In the genomic region with DNA sequence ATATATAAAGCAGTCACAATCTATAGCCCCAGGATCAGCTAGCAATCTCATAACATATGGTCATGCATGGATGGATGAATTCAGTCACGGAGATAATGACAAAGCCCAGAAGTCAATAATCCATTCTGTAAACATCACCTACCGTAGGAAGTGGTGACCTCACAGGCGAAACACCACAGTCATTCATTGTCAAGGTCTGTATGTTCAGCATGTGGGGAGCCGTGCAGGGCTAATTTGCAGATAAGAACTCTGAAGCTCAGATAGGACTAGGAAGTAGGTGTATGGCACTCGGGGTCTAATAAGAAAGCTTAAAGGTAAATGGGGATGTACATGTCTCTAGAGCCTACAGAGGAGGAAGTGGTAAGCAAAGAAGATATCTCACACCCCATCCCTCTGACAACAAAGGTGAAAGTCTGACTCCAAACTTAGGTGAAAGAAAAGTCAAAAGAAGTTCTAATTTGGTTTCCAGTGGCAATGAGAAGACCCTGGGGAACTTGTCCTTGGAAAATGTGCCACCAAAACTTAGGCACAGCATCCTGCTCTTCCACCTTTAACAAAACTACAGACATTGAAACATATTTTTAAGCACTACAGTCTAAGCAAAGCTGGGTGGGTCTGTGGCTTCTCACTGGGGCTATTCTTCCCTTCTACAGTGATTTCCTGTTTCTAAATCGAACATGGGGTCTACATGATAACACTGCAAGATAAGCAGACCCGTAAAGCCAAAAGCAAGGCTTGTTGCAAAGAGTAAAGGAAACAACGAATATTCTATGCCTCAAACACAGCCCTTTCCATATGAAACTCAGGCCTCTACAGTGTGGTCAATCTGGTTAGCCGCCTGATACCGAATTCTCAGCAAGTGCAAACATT, we compare ENCODE assay signal across 10 cellular contexts. TPM values are rescaled to one million over a fixed set of nuclear protein-coding genes. Genes with fewer than 3 reads are reported as not detected.
DNase-seq lines count a peak whose midpoint lies in the region; ATAC-seq and TF ChIP-seq lines count a peak whose summit lies in the region.
"Had no signal": no experiment of that assay in that cellular context is flagged by ENCODE, and none has a peak within 500 bp of the region (broad histone marks: within the 10 kb centered on the region; RNA-seq: fewer than 3 reads in every experiment).

No MANE protein-coding gene starts in this region.

- H3K36me3 Mint-ChIP-seq in natural killer cell = no peaks in the 10 kb centered on the region
- H3K36me3 Mint-ChIP-seq: brain had no signal

- H2AFZ ChIP-seq in PC-3 (ENCODE audit: low read length) = no peak overlapping the region

- no peaks in the 10 kb centered on the region for H3K4me1 ChIP-seq in PC-3 (ENCODE audit: insufficient read depth, low read length)

- H3K9me3 Mint-ChIP-seq in natural killer cell = no peaks in the 10 kb centered on the region
- H3K9me3 Mint-ChIP-seq: brain had no signal

- no peak overlapping the region for H3K4me2 ChIP-seq in PC-3 (ENCODE audit: low read length)

- H3F3A ChIP-seq in PC-3 (ENCODE audit: low read length, unreplicated experiment) = no peaks in the 10 kb centered on the region

- H3K27ac ChIP-seq in WERI-Rb-1 (no peak overlapping the region), PC-3 (ENCODE audit: low read length) (no peak overlapping the region)

- H3K27me3 ChIP-seq in WERI-Rb-1 (ENCODE audit: insufficient read depth, low read depth, severe bottlenecking) (peaks cover 24% of the 10 kb centered on the region), PC-3 (ENCODE audit: low read length) (no peaks in the 10 kb centered on the region)

- CTCF ChIA-PET in PC-3 (lab: Charles Lee) = interaction anchor here (0.6 kb wide), 1 partner anchor 85 kb away, joined by 3 read pairs; no protein-coding TSS in a partner anchor

- peak; percentile 92 for ATAC-seq in HG02981 (IDR thresholded peaks at IDR 0.05; ENCODE audit: unreplicated experiment)
- peak; percentile 79 to 88 (median 88) for ATAC-seq in natural killer cell
- ATAC-seq in PC-3 = no peak
- ATAC-seq: K562 had no signal

- TF ChIP-seq CTCF in WERI-Rb-1 (IDR thresholded peaks at IDR 0.05; ENCODE audit: low read depth, low read length) (no peak), natural killer cell (IDR thresholded peaks at IDR 0.05) (no peak), PC-3 (conservative IDR thresholded peaks at IDR 0.05; ENCODE audit: low read depth, low read length) (no peak)

- no TSS peak for BruUV-seq in PC-3 (replicated peaks; lab: Mats Ljungman, UMichigan)

- no peak overlapping the region for H3K4me3 ChIP-seq in WERI-Rb-1 (ENCODE audit: low read depth, low read length)
- H3K4me3 ChIP-seq in PC-3 (ENCODE audit: low read length) = no peak overlapping the region
- H3K4me3 ChIP-seq: K562 had no signal

- H4K20me1 ChIP-seq in PC-3 (ENCODE audit: low read length) = no peaks in the 10 kb centered on the region

- POLR2A ChIA-PET in PC-3 (lab: Charles Lee; ENCODE audit: unreplicated experiment) = no interaction called here

- peaks cover 65 to 71% of the 10 kb centered on the region in 2 donors for H3K4me1 Mint-ChIP-seq in natural killer cell
- H3K4me1 Mint-ChIP-seq: brain had no signal

- H3K79me2 ChIP-seq in PC-3 (ENCODE audit: low read length) = no peaks in the 10 kb centered on the region

- intact Hi-C loops in natural killer cell (cut with micrococcal nuclease) (loop anchor here (1.0 kb wide), 1 partner anchor 11 kb away; no protein-coding TSS in a partner anchor), PC-3 (cut with micrococcal nuclease) (no loop called here)

- peak overlapping the region; percentile 80 to 93 for H3K27ac Mint-ChIP-seq in natural killer cell
- H3K27ac Mint-ChIP-seq: brain had no signal

- no peaks in the 10 kb centered on the region; the same call in 1 of the 2 replicates for H3K9me2 ChIP-seq in PC-3 (replicated peaks; ENCODE audit: low read length)

- H3K4me3 Mint-ChIP-seq in natural killer cell = peak overlapping the region; percentile 84
- H3K4me3 Mint-ChIP-seq: brain had no signal

- no peak overlapping the region for H3K9ac ChIP-seq in PC-3 (ENCODE audit: low read length)

- peak; percentile 23 for DNase-seq in NCI-H146 (lab: John Stamatoyannopoulos, UW)
- no peak for DNase-seq in NCI-H146 treated with DMSO at 0.1 percent for 48 hours (lab: John Stamatoyannopoulos, UW; ENCODE audit: unreplicated experiment)
- DNase-seq in WERI-Rb-1 = peak; percentile 31
- peak; percentile 39 for DNase-seq in natural killer cell
- DNase-seq in GDM1 (lab: John Stamatoyannopoulos, UW) = no peak
- DNase-seq in NCI-H226 = no peak
- no peak for DNase-seq in PC-3

- H3K9me3 ChIP-seq in WERI-Rb-1 (ENCODE audit: severe bottlenecking) (no peaks in the 10 kb centered on the region), PC-3 (ENCODE audit: low read length) (no peaks in the 10 kb centered on the region)

- no peaks in the 10 kb centered on the region for H3K36me3 ChIP-seq in WERI-Rb-1
- no peaks in the 10 kb centered on the region for H3K36me3 ChIP-seq in PC-3 (ENCODE audit: low read depth, low read length)

- H3K27me3 Mint-ChIP-seq in natural killer cell (ENCODE audit: low read depth in 2 of 2) = no peaks in the 10 kb centered on the region

RNA-seq across cellular contexts. Expression of a gene that starts 5.2 kb away (rescaled TPM):
- total RNA-seq in natural killer cell (1 to 10 TPM; 3.3 to 6.5 (median 5.4) TPM), PC-3 (2014; rRNA removed) (not detected in 2 replicates)
- total RNA-seq: K562 had no signal

RNA-seq across cellular contexts. Expression of a gene that starts 39.0 kb away (rescaled TPM):
- total RNA-seq in natural killer cell = 1 to 10 TPM in 2 of 3 donors, under 1 TPM in 1; 0.88 to 1.5 (median 1.2) TPM
- 3.6 and 4.9 TPM in 2 replicates for total RNA-seq in PC-3 (2014; rRNA removed)
- total RNA-seq: K562 had no signal

Comparison
In these comparisons a context has a peak if more than half of its experiments do, and no peak if none do; other contexts are left out.
1. DNase-seq: peak in NCI-H146 (single experiment), WERI-Rb-1 (single experiment) and natural killer cell (single experiment); none in NCI-H146 treated with DMSO at 0.1 percent for 48 hours (single experiment), GDM1 (single experiment), NCI-H226 (single experiment) and PC-3 (single experiment).